8 cellular contexts compared by ENCODE assay signal in genomic region chr1:32761253-32761877, GRCh38. TPM values are rescaled to one million over a fixed set of nuclear protein-coding genes. Genes with fewer than 3 reads are reported as not detected.
DNase-seq lines count a peak whose midpoint lies in the region; ATAC-seq lines count a peak whose summit lies in the region.

No MANE protein-coding gene starts in this region.

- H2BK120ac ChIP-seq in trophoblast cell (ENCODE audit: insufficient read depth, low read length, poor library complexity) (peak overlapping the region; percentile 19), neuronal stem cell (ENCODE audit: low read depth, low read length) (no peak overlapping the region)

- peak overlapping the region; percentile 9 for H3K4me2 ChIP-seq in trophoblast cell (ENCODE audit: low read length)
- H3K4me2 ChIP-seq in neuronal stem cell (ENCODE audit: insufficient read depth, low read length, poor library complexity, severe bottlenecking) = no peak overlapping the region

- no CpG with 5 or more reads among the region's 10 CpGs for WGBS in trophoblast cell (ENCODE audit: extremely low coverage, insufficient coverage, insufficient read length)
- no CpG with 5 or more reads among the region's 10 CpGs for WGBS in neuronal stem cell (ENCODE audit: extremely low coverage in 2 of 2, insufficient read length in 2 of 2, insufficient replicate concordance in 1 of 2), 2 donors

- H3K36me3 ChIP-seq in ES-I3 (ENCODE audit: insufficient read depth, low read length) = no peaks in the 10 kb centered on the region
- peaks cover 2% of the 10 kb centered on the region in 2 experiments for H3K36me3 ChIP-seq in trophoblast cell (ENCODE audit: control insufficient read depth in 1 of 2, insufficient read depth in 2 of 2, low read length in 2 of 2)
- peaks cover 0 to 9% of the 10 kb centered on the region in 2 donors for H3K36me3 ChIP-seq in neuronal stem cell (replicated peaks in 1 of 2; ENCODE audit: control insufficient read depth in 2 of 2, insufficient read depth in 2 of 2, low read length in 2 of 2)

- H2BK5ac ChIP-seq in trophoblast cell (ENCODE audit: low read depth, low read length, poor library complexity) (no peak overlapping the region), neuronal stem cell (ENCODE audit: low read length) (no peak overlapping the region)

- H3K9ac ChIP-seq in ES-I3 (ENCODE audit: low read depth, low read length) (peak overlapping the region; percentile 36), trophoblast cell (ENCODE audit: low read length) (no peak overlapping the region), neuronal stem cell (ENCODE audit: low read depth, low read length, poor library complexity) (no peak overlapping the region)

- H4K12ac ChIP-seq in trophoblast cell (ENCODE audit: low read depth, low read length) = no peak overlapping the region

- H3K4me1 ChIP-seq in ES-I3 (ENCODE audit: insufficient read depth, low read length) (peaks cover 56% of the 10 kb centered on the region), trophoblast cell (ENCODE audit: control insufficient read depth in 1 of 2, insufficient read depth in 2 of 2, low read length in 2 of 2) (peaks cover 64 to 67% of the 10 kb centered on the region in 2 experiments), neuronal stem cell (ENCODE audit: control insufficient read depth in 2 of 2, insufficient read depth in 1 of 2, low read depth in 1 of 2, low read length in 2 of 2) (peaks cover 14 to 39% of the 10 kb centered on the region in 2 donors)

- H3K14ac ChIP-seq in trophoblast cell (ENCODE audit: low read length) (peak overlapping the region; percentile 0), neuronal stem cell (ENCODE audit: low read length) (no peak overlapping the region)

- peak overlapping the region; percentile 47 for H2BK12ac ChIP-seq in trophoblast cell (ENCODE audit: low read length)
- H2BK12ac ChIP-seq in neuronal stem cell (ENCODE audit: low read length) = no peak overlapping the region

- H3K23ac ChIP-seq in trophoblast cell (ENCODE audit: low read length) (no peak overlapping the region), neuronal stem cell (ENCODE audit: low read depth, low read length, poor library complexity) (no peak overlapping the region)

- H4K91ac ChIP-seq in trophoblast cell (ENCODE audit: low read depth, low read length) = peak overlapping the region; percentile 74
- no peak overlapping the region for H4K91ac ChIP-seq in neuronal stem cell (ENCODE audit: low read depth, low read length, poor library complexity)

- no peak overlapping the region for H3K4me3 ChIP-seq in trophoblast cell (ENCODE audit: low read depth, low read length)
- H3K4me3 ChIP-seq in neuronal stem cell (ENCODE audit: low read length in 2 of 2) = no peak overlapping the region

- H3K9me3 ChIP-seq in ES-I3 (ENCODE audit: control insufficient read depth, insufficient read depth, low read length) = no peaks in the 10 kb centered on the region
- no peaks in the 10 kb centered on the region for H3K9me3 ChIP-seq in trophoblast cell (ENCODE audit: insufficient read depth, low read depth, low read length)
- no peaks in the 10 kb centered on the region for H3K9me3 ChIP-seq in neuronal stem cell (replicated peaks in 1 of 2; ENCODE audit: control insufficient read depth in 2 of 2, insufficient read depth in 1 of 2, low read depth in 1 of 2, low read length in 2 of 2)

- peaks cover 32% of the 10 kb centered on the region for H3K79me1 ChIP-seq in trophoblast cell (ENCODE audit: low read length)
- peaks cover 3% of the 10 kb centered on the region for H3K79me1 ChIP-seq in neuronal stem cell (ENCODE audit: low read depth, low read length)

- DNase-seq in NCI-H2196 (lab: John Stamatoyannopoulos, UW; ENCODE audit: unreplicated experiment) (peak; percentile 65), dermis blood vessel endothelial cell (peak; percentile 74), trophoblast cell (peak; percentile 46 to 58), neuronal stem cell (ENCODE audit: low spot score) (no peak), amygdala (lab: John Stamatoyannopoulos, UW) (no peak)

- H4K8ac ChIP-seq in trophoblast cell (ENCODE audit: low read depth, low read length) (no peak overlapping the region), neuronal stem cell (ENCODE audit: low read depth, low read length) (no peak overlapping the region)

- ATAC-seq in HG02973 (IDR thresholded peaks at IDR 0.05; ENCODE audit: unreplicated experiment) (no peak), GM19395 (IDR thresholded peaks at IDR 0.05; ENCODE audit: unreplicated experiment) (no peak)

- H2AK5ac ChIP-seq in trophoblast cell (ENCODE audit: low read length) = peak overlapping the region; percentile 37
- no peak overlapping the region for H2AK5ac ChIP-seq in neuronal stem cell (ENCODE audit: low read depth, low read length)

- peak overlapping the region; percentile 74 for H3K27ac ChIP-seq in trophoblast cell (ENCODE audit: low read depth, low read length)
- no peak overlapping the region for H3K27ac ChIP-seq in neuronal stem cell (replicated peaks; ENCODE audit: low read length)

- H3K27me3 ChIP-seq in trophoblast cell (ENCODE audit: insufficient read depth, low read length) (no peaks in the 10 kb centered on the region), neuronal stem cell (ENCODE audit: control insufficient read depth in 3 of 3, insufficient read depth in 3 of 3, low read depth in 1 of 3, low read length in 3 of 3) (no peaks in the 10 kb centered on the region)

- peaks cover 17% of the 10 kb centered on the region for H3K79me2 ChIP-seq in trophoblast cell (ENCODE audit: control insufficient read depth, insufficient read depth, low read length, poor library complexity)

- H2AFZ ChIP-seq in trophoblast cell (ENCODE audit: insufficient read depth, low read length, poor library complexity) (peak overlapping the region; percentile 23), neuronal stem cell (ENCODE audit: low read length) (no peak overlapping the region)

- peak overlapping the region; percentile 26 for H3K18ac ChIP-seq in trophoblast cell (ENCODE audit: low read length)
- no peak overlapping the region for H3K18ac ChIP-seq in neuronal stem cell (ENCODE audit: low read length)

- H2BK15ac ChIP-seq in neuronal stem cell (ENCODE audit: low read length) = no peak overlapping the region

- H3K4ac ChIP-seq in trophoblast cell (ENCODE audit: low read depth, low read length) (peak overlapping the region; percentile 71), neuronal stem cell (ENCODE audit: low read length) (no peak overlapping the region)

RNA-seq across cellular contexts. Expression of gene YARS1, which starts 55.8 kb away (rescaled TPM):
- total RNA-seq in dermis blood vessel endothelial cell = 63.6 and 84.0 TPM in 2 replicates
- polyA plus RNA-seq in trophoblast cell (2013) = 86.3 and 88.7 TPM in 2 replicates
- polyA plus RNA-seq in neuronal stem cell (2013, experiment 1 of 2) = 47.5 TPM
- polyA plus RNA-seq in neuronal stem cell (2013, experiment 2 of 2) = 49.0 TPM

RNA-seq across cellular contexts. Expression of gene S100PBP, which starts 56.1 kb away (rescaled TPM):
- 33.7 and 50.0 TPM in 2 replicates for total RNA-seq in dermis blood vessel endothelial cell
- 12.7 and 13.0 TPM in 2 replicates for polyA plus RNA-seq in trophoblast cell (2013)
- polyA plus RNA-seq in neuronal stem cell (2013, experiment 1 of 2) = 23.3 TPM
- 25.6 TPM for polyA plus RNA-seq in neuronal stem cell (2013, experiment 2 of 2)

RNA-seq across cellular contexts. Expression of gene SYNC, which starts 58.8 kb away (rescaled TPM):
- 16.4 and 21.4 TPM in 2 replicates for total RNA-seq in dermis blood vessel endothelial cell
- polyA plus RNA-seq in trophoblast cell (2013) = 2.2 and 2.3 TPM in 2 replicates
- 0.03 TPM for polyA plus RNA-seq in neuronal stem cell (2013, experiment 1 of 2)
- 0.03 TPM for polyA plus RNA-seq in neuronal stem cell (2013, experiment 2 of 2)

Comparison
In these comparisons a context has a peak if more than half of its experiments do, and no peak if none do; other contexts are left out.
1. DNase-seq: peak in NCI-H2196 (single experiment), dermis blood vessel endothelial cell (single experiment) and trophoblast cell (2 of 2); none in neuronal stem cell (single experiment) and amygdala (0 of 56).